In genomic region chr11:109806205-109806604, GRCh38 we compare ENCODE assay signal across 26 cellular contexts.
"Had no signal": no experiment of that assay in that cellular context is flagged by ENCODE, and none has a peak within 500 bp of the region (broad histone marks: within the 10 kb centered on the region; RNA-seq: fewer than 3 reads in every experiment).

No MANE protein-coding gene starts in this region.

- H3K4me3 ChIP-seq: stomach, suprapubic skin, testis, thoracic aorta, thyroid gland, tibial artery, tibial nerve, transverse colon, upper lobe of left lung, upper lobe of right lung, uterus, vagina had no signal

- H3K4me1 ChIP-seq: stomach, suprapubic skin, testis, thyroid gland, tibial artery, tibial nerve, transverse colon, upper lobe of left lung, upper lobe of right lung, uterus, vagina had no signal

- DNase-seq: stimulated activated CD4-positive, alpha-beta T cell treated with anti-CD3 and anti-CD28 coated beads, Interleukin-2, amount 100 ng/mL, for 48 hours; stimulated activated CD4-positive, alpha-beta T cell treated with anti-CD3 and anti-CD28 coated beads, Interleukin-4, amount 100 ng/mL, for 1 hour; stimulated activated CD4-positive, alpha-beta T cell treated with anti-CD3 and anti-CD28 coated beads, Interleukin-4, amount 100 ng/mL, for 24 hours; stimulated activated CD4-positive, alpha-beta T cell treated with anti-CD3 and anti-CD28 coated beads, Interleukin-4, amount 100 ng/mL, for 4 hours; stimulated activated CD8-positive, alpha-beta memory T cell treated with anti-CD3 and anti-CD28 coated beads, Interleukin-4, amount 100 ng/mL, for 48 hours; stimulated activated naive B cell treated with anti-CD40 and anti-IgM and Interleukin-4, amounts not matched to agents 10 μg/mL and 1 μg/mL and 100 μg/mL, for 72 hours; stimulated activated naive CD4-positive, alpha-beta T cell; stimulated activated naive CD4-positive, alpha-beta T cell treated with Interleukin-2 at 50 U/mL for 16 hours; stimulated activated naive CD8-positive, alpha-beta T cell treated with anti-CD3 and anti-CD28 coated beads, Interleukin-15, amount 100 ng/mL, for 72 hours; stimulated activated naive CD8-positive, alpha-beta T cell treated with anti-CD3 and anti-CD28 coated beads, Interleukin-15, Interleukin-2, amounts not matched to agents 100 U/mL and 50 U/mL, for 24 hours; stomach; substantia nigra; testis; thyroid gland; tibial artery; transverse colon; trophoblast cell; upper lobe of left lung; upper lobe of right lung; uterus had no signal

- H3K27me3 ChIP-seq: stomach, suprapubic skin, testis, thyroid gland, tibial artery, tibial nerve, transverse colon, upper lobe of left lung, upper lobe of right lung, uterus, vagina had no signal

- H3K9me3 ChIP-seq: suprapubic skin, testis, thoracic aorta, thyroid gland, tibial artery, transverse colon, upper lobe of left lung, upper lobe of right lung, uterus, vagina had no signal

- H3K27ac ChIP-seq: stomach, suprapubic skin, testis, thoracic aorta, thyroid gland, tibial artery, tibial nerve, transverse colon, upper lobe of left lung, upper lobe of right lung, uterus, vagina had no signal

- ATAC-seq: stimulated activated effector memory CD8-positive, alpha-beta T cell treated with anti-CD3 and anti-CD28 coated beads, Interleukin-12 subunit alpha, Interleukin-12 subunit beta, amount 100 ng/mL, for 72 hours; stimulated activated memory B cell treated with anti-CD40 and anti-IgM and Interleukin-4, amounts not matched to agents 10 μg/mL and 1 μg/mL and 100 μg/mL, for 72 hours; stimulated activated naive B cell treated with anti-CD40 and anti-IgM and Interleukin-4, amounts not matched to agents 10 μg/mL and 1 μg/mL and 100 μg/mL, for 72 hours; stimulated activated naive CD8-positive, alpha-beta T cell treated with anti-CD3 and anti-CD28 coated beads, Interleukin-15, amount 100 ng/mL, for 72 hours; stimulated activated naive CD8-positive, alpha-beta T cell treated with anti-CD3 and anti-CD28 coated beads, Interleukin-15, Interleukin-2, amounts not matched to agents 100 U/mL and 50 U/mL, for 24 hours; upper lobe of right lung had no signal

- H3K36me3 ChIP-seq: stomach, suprapubic skin, thoracic aorta, thyroid gland, tibial artery, tibial nerve, transverse colon, upper lobe of left lung, upper lobe of right lung, uterus, vagina had no signal
